ENCODE assay signal across 32 cellular contexts in genomic region chr6:36177166-36177565, GRCh38. TPM values are rescaled to one million over a fixed set of nuclear protein-coding genes. Genes with fewer than 3 reads are reported as not detected.
DNase-seq lines count a peak whose midpoint lies in the region; ATAC-seq, FAIRE-seq and TF ChIP-seq lines count a peak whose summit lies in the region.
"Had no signal": no experiment of that assay in that cellular context is flagged by ENCODE, and none has a peak within 500 bp of the region (broad histone marks: within the 10 kb centered on the region; RNA-seq: fewer than 3 reads in every experiment).

No MANE protein-coding gene starts in this region.

- peak; percentile 73 to 76 for ATAC-seq in activated T-cell treated with anti-CD3 and anti-CD28 coated beads, Interleukin-2, amount 50 U/mL, for 72 hours (replicated peaks in 1 of 2)
- ATAC-seq in stimulated activated naive B cell treated with anti-CD40 and anti-IgM and Interleukin-4, amounts not matched to agents 10 μg/mL and 1 μg/mL and 100 μg/mL, for 72 hours (replicated peaks), result peak; percentile 34 to 66
- ATAC-seq in lower lobe of right lung, result no peak
- ATAC-seq: body of pancreas; CD8-positive, alpha-beta T cell; esophagus mucosa; HepG2; left lung had no signal

- H3K36me3 Mint-ChIP-seq in activated T-cell treated with anti-CD3 and anti-CD28 coated beads, Interleukin-2, amount 50 U/mL, for 72 hours (ENCODE audit: insufficient read depth in 2 of 2), result peaks cover 4 to 27% of the 10 kb centered on the region in 2 donors
- peaks cover 41% of the 10 kb centered on the region for H3K36me3 Mint-ChIP-seq in activated naive CD8-positive, alpha-beta T cell treated with anti-CD3 and anti-CD28 coated beads for 36 hours
- peaks cover 21 to 36% of the 10 kb centered on the region in 2 donors for H3K36me3 Mint-ChIP-seq in stimulated activated naive B cell treated with anti-CD40 and anti-IgM and Interleukin-4, amounts not matched to agents 10 μg/mL and 1 μg/mL and 100 μg/mL, for 72 hours

- H3K4me1 Mint-ChIP-seq in activated T-cell treated with anti-CD3 and anti-CD28 coated beads, Interleukin-2, amount 50 U/mL, for 72 hours (ENCODE audit: low read depth), result peaks cover 8% of the 10 kb centered on the region
- peaks cover 9% of the 10 kb centered on the region for H3K4me1 Mint-ChIP-seq in activated naive CD8-positive, alpha-beta T cell treated with anti-CD3 and anti-CD28 coated beads for 36 hours
- peaks cover 4 to 6% of the 10 kb centered on the region in 2 donors for H3K4me1 Mint-ChIP-seq in stimulated activated naive B cell treated with anti-CD40 and anti-IgM and Interleukin-4, amounts not matched to agents 10 μg/mL and 1 μg/mL and 100 μg/mL, for 72 hours
- H3K4me1 Mint-ChIP-seq: central memory CD8-positive, alpha-beta T cell; endodermal cell had no signal

- peaks cover 9 to 12% of the 10 kb centered on the region in 2 donors for H3K9me3 Mint-ChIP-seq in activated T-cell treated with anti-CD3 and anti-CD28 coated beads, Interleukin-2, amount 50 U/mL, for 72 hours
- H3K9me3 Mint-ChIP-seq in activated naive CD8-positive, alpha-beta T cell treated with anti-CD3 and anti-CD28 coated beads for 36 hours, result peaks cover 17% of the 10 kb centered on the region
- peaks cover 12 to 16% of the 10 kb centered on the region in 2 donors for H3K9me3 Mint-ChIP-seq in stimulated activated naive B cell treated with anti-CD40 and anti-IgM and Interleukin-4, amounts not matched to agents 10 μg/mL and 1 μg/mL and 100 μg/mL, for 72 hours

- peak; percentile 60 for FAIRE-seq in GM18507 (lab: Jason Lieb, UNC)
- FAIRE-seq: HepG2, small intestine had no signal

- no peaks in the 10 kb centered on the region for H3K4me1 ChIP-seq in lower lobe of right lung
- H3K4me1 ChIP-seq: BE2C, body of pancreas, left lung, parathyroid adenoma, right atrium auricular region, thyroid gland, vagina had no signal

- H3K4me3 ChIP-seq in lower lobe of right lung, result no peak overlapping the region
- H3K4me3 ChIP-seq: body of pancreas, left lung, right atrium auricular region, thyroid gland, vagina had no signal

- H3K27ac Mint-ChIP-seq in activated T-cell treated with anti-CD3 and anti-CD28 coated beads, Interleukin-2, amount 50 U/mL, for 72 hours, result peak overlapping the region; percentile 24
- H3K27ac Mint-ChIP-seq in activated naive CD8-positive, alpha-beta T cell treated with anti-CD3 and anti-CD28 coated beads for 36 hours, result peak overlapping the region; percentile 49
- H3K27ac Mint-ChIP-seq in stimulated activated naive B cell treated with anti-CD40 and anti-IgM and Interleukin-4, amounts not matched to agents 10 μg/mL and 1 μg/mL and 100 μg/mL, for 72 hours, result no peak overlapping the region
- H3K27ac Mint-ChIP-seq: CD8-positive, alpha-beta T cell; endodermal cell had no signal

- no peak for TF ChIP-seq CTCF in lower lobe of right lung (IDR thresholded peaks at IDR 0.05)

- H3K36me3 ChIP-seq in lower lobe of right lung, result no peaks in the 10 kb centered on the region
- H3K36me3 ChIP-seq: BE2C, left lung, right atrium auricular region, thyroid gland, vagina had no signal

- no peaks in the 10 kb centered on the region for H3K27me3 Mint-ChIP-seq in activated T-cell treated with anti-CD3 and anti-CD28 coated beads, Interleukin-2, amount 50 U/mL, for 72 hours (ENCODE audit: low read depth)
- no peaks in the 10 kb centered on the region for H3K27me3 Mint-ChIP-seq in activated naive CD8-positive, alpha-beta T cell treated with anti-CD3 and anti-CD28 coated beads for 36 hours
- H3K27me3 Mint-ChIP-seq in stimulated activated naive B cell treated with anti-CD40 and anti-IgM and Interleukin-4, amounts not matched to agents 10 μg/mL and 1 μg/mL and 100 μg/mL, for 72 hours, result no peaks in the 10 kb centered on the region
- H3K27me3 Mint-ChIP-seq: central memory CD8-positive, alpha-beta T cell had no signal

- H3K27ac ChIP-seq in lower lobe of right lung, result no peak overlapping the region
- H3K27ac ChIP-seq: body of pancreas, left lung, parathyroid adenoma, right atrium auricular region, thyroid gland, vagina had no signal

- intact Hi-C loops in lower lobe of right lung (cut with DNase I), result no loop called here

- DNase-seq in activated T-cell treated with anti-CD3 and anti-CD28 coated beads, Interleukin-2, amount 50 U/mL, for 72 hours, result peak; percentile 15 to 20
- no peak for DNase-seq in activated T-cell treated with anti-CD3 and anti-CD28 coated beads, Interleukin-2, amount 50 U/mL, for 1 hour
- no peak for DNase-seq in GM18507 (ENCODE audit: extremely low spot score, insufficient read length, low read depth)
- DNase-seq in activated naive CD8-positive, alpha-beta T cell treated with anti-CD3 and anti-CD28 coated beads for 36 hours, result peak; percentile 26
- no peak for DNase-seq in stimulated activated naive B cell treated with anti-CD40 and anti-IgM and Interleukin-4, amounts not matched to agents 10 μg/mL and 1 μg/mL and 100 μg/mL, for 72 hours
- DNase-seq in NCI-H526 treated with DMSO at 0.1 percent for 48 hours (lab: John Stamatoyannopoulos, UW), result no peak
- DNase-seq in lower lobe of right lung, result no peak
- no peak for DNase-seq in mucosa of gallbladder (ENCODE audit: low spot score)
- DNase-seq: activated gamma-delta T cell treated with Interleukin-2 at 50 U/mL for 16 hours; BE2C; body of pancreas; CD8-positive, alpha-beta T cell; dermis blood vessel endothelial cell; endodermal cell; H7; left lung; mesendoderm; MV-4-11; NCI-H1436; NCI-H2081 treated with DMSO at 0.1 percent for 48 hours; NCI-H345; NCI-H748 treated with DMSO at 0.1 percent for 48 hours; small intestine; SW 1271; T-helper 9 cell; thyroid gland had no signal

- no peaks in the 10 kb centered on the region for H3K27me3 ChIP-seq in lower lobe of right lung (ENCODE audit: low read depth)
- H3K27me3 ChIP-seq: BE2C, body of pancreas, left lung, right atrium auricular region, thyroid gland, vagina had no signal

- peak overlapping the region in 1 of 2 donors; percentile 11 for H3K4me3 Mint-ChIP-seq in activated T-cell treated with anti-CD3 and anti-CD28 coated beads, Interleukin-2, amount 50 U/mL, for 72 hours
- no peak overlapping the region for H3K4me3 Mint-ChIP-seq in activated naive CD8-positive, alpha-beta T cell treated with anti-CD3 and anti-CD28 coated beads for 36 hours
- H3K4me3 Mint-ChIP-seq in stimulated activated naive B cell treated with anti-CD40 and anti-IgM and Interleukin-4, amounts not matched to agents 10 μg/mL and 1 μg/mL and 100 μg/mL, for 72 hours, result no peak overlapping the region
- H3K4me3 Mint-ChIP-seq: CD8-positive, alpha-beta T cell; central memory CD8-positive, alpha-beta T cell; endodermal cell had no signal

- peaks cover 11% of the 10 kb centered on the region for H3K9me3 ChIP-seq in lower lobe of right lung
- H3K9me3 ChIP-seq: body of pancreas, thyroid gland, vagina had no signal

RNA-seq across cellular contexts. Expression of gene BRPF3, which starts 19.4 kb away (rescaled TPM):
- 10 to 100 TPM; 24.4 to 26.8 TPM for total RNA-seq in activated T-cell treated with anti-CD3 and anti-CD28 coated beads, Interleukin-2, amount 50 U/mL, for 72 hours
- 10 to 100 TPM; 15.3 to 16.4 TPM for total RNA-seq in activated naive CD8-positive, alpha-beta T cell treated with anti-CD3 and anti-CD28 coated beads for 36 hours
- total RNA-seq in lower lobe of right lung (32.0 TPM), mucosa of gallbladder (47.0 TPM)

RNA-seq across cellular contexts. Expression of gene MAPK13, which starts 46.9 kb away (rescaled TPM):
- total RNA-seq in activated T-cell treated with anti-CD3 and anti-CD28 coated beads, Interleukin-2, amount 50 U/mL, for 72 hours, result 10 to 100 TPM; 50.7 to 68.2 TPM
- total RNA-seq in activated naive CD8-positive, alpha-beta T cell treated with anti-CD3 and anti-CD28 coated beads for 36 hours, result 10 to 100 TPM; 53.0 to 53.5 TPM
- total RNA-seq in lower lobe of right lung, result 71.7 TPM
- 72.2 TPM for total RNA-seq in mucosa of gallbladder

Comparison
In these comparisons a context has a peak if more than half of its experiments do, and no peak if none do; other contexts are left out.
1. DNase-seq: peak in activated T-cell treated with anti-CD3 and anti-CD28 coated beads, Interleukin-2, amount 50 U/mL, for 72 hours (2 of 2) and activated naive CD8-positive, alpha-beta T cell treated with anti-CD3 and anti-CD28 coated beads for 36 hours (single experiment); none in activated T-cell treated with anti-CD3 and anti-CD28 coated beads, Interleukin-2, amount 50 U/mL, for 1 hour (single experiment), GM18507 (single experiment), stimulated activated naive B cell treated with anti-CD40 and anti-IgM and Interleukin-4, amounts not matched to agents 10 μg/mL and 1 μg/mL and 100 μg/mL, for 72 hours (single experiment), NCI-H526 treated with DMSO at 0.1 percent for 48 hours (single experiment), lower lobe of right lung (single experiment) and mucosa of gallbladder (single experiment).
2. ATAC-seq: peak in activated T-cell treated with anti-CD3 and anti-CD28 coated beads, Interleukin-2, amount 50 U/mL, for 72 hours (2 of 2) and stimulated activated naive B cell treated with anti-CD40 and anti-IgM and Interleukin-4, amounts not matched to agents 10 μg/mL and 1 μg/mL and 100 μg/mL, for 72 hours (2 of 2); none in lower lobe of right lung (0 of 2).